Comparison of ENCODE assay signal across 2 cellular contexts in genomic region chr12:49339464-49339861, GRCh38.
A peak's percentile ranks its signal among the peaks of the same experiment; 100 is the strongest.
TF ChIP-seq lines count a peak whose summit lies in the region.

No MANE protein-coding gene starts in this region.

TF ChIP-seq in H1, 55 proteins besides CTCF, POLR2A, EP300 and RAD21:
- TF ChIP-seq KDM1A (IDR thresholded peaks at IDR 0.05; ENCODE audit: borderline replicate concordance, low read length) (no peak), POLR2AphosphoS5 (IDR thresholded peaks at IDR 0.05; ENCODE audit: low read depth, low read length) (no peak), CHD2 (IDR thresholded peaks at IDR 0.05; ENCODE audit: low read length) (no peak), BRCA1 (IDR thresholded peaks at IDR 0.05; ENCODE audit: low read depth, low read length) (no peak), CBX8 (IDR thresholded peaks at IDR 0.05; ENCODE audit: borderline replicate concordance, low read depth, low read length) (no peak), CEBPB (IDR thresholded peaks at IDR 0.05; ENCODE audit: low read depth, low read length) (no peak), EZH2 (IDR thresholded peaks at IDR 0.05; ENCODE audit: low read depth, low read length, severe bottlenecking) (peak; percentile 12), SAP30 (IDR thresholded peaks at IDR 0.05; ENCODE audit: insufficient read depth, insufficient replicate concordance, low read length) (no peak), RXRA (IDR thresholded peaks at IDR 0.05; ENCODE audit: insufficient read depth, low read depth, low read length) (no peak), RNF2 (IDR thresholded peaks at IDR 0.05; ENCODE audit: borderline replicate concordance, low read depth, low read length, missing control alignments, poor library complexity, severe bottlenecking) (peak; percentile 47), EGR1 (IDR thresholded peaks at IDR 0.05; ENCODE audit: borderline replicate concordance, low read depth, low read length) (no peak), SP1 (IDR thresholded peaks at IDR 0.05; ENCODE audit: low read depth, low read length) (no peak), SP2 (IDR thresholded peaks at IDR 0.05; ENCODE audit: low read length) (no peak), SIRT6 (IDR thresholded peaks at IDR 0.05; ENCODE audit: low read length) (no peak), SP4 (IDR thresholded peaks at IDR 0.05; ENCODE audit: low read length) (no peak), TBP (IDR thresholded peaks at IDR 0.05; ENCODE audit: low read depth, low read length) (0 out of 2 replicates have a peak, but pooled peaks have one; percentile 20), KDM5A (IDR thresholded peaks at IDR 0.05; ENCODE audit: low read length) (no peak), SUZ12 (IDR thresholded peaks at IDR 0.05; ENCODE audit: low read length) (peak; percentile 3; the same call in 1 of the 2 replicates), KDM4A (IDR thresholded peaks at IDR 0.05; ENCODE audit: low read depth, low read length, severe bottlenecking) (no peak), FOSL1 (IDR thresholded peaks at IDR 0.05; ENCODE audit: insufficient read depth, low read depth, low read length) (no peak)
- TF ChIP-seq, protein P1, sequence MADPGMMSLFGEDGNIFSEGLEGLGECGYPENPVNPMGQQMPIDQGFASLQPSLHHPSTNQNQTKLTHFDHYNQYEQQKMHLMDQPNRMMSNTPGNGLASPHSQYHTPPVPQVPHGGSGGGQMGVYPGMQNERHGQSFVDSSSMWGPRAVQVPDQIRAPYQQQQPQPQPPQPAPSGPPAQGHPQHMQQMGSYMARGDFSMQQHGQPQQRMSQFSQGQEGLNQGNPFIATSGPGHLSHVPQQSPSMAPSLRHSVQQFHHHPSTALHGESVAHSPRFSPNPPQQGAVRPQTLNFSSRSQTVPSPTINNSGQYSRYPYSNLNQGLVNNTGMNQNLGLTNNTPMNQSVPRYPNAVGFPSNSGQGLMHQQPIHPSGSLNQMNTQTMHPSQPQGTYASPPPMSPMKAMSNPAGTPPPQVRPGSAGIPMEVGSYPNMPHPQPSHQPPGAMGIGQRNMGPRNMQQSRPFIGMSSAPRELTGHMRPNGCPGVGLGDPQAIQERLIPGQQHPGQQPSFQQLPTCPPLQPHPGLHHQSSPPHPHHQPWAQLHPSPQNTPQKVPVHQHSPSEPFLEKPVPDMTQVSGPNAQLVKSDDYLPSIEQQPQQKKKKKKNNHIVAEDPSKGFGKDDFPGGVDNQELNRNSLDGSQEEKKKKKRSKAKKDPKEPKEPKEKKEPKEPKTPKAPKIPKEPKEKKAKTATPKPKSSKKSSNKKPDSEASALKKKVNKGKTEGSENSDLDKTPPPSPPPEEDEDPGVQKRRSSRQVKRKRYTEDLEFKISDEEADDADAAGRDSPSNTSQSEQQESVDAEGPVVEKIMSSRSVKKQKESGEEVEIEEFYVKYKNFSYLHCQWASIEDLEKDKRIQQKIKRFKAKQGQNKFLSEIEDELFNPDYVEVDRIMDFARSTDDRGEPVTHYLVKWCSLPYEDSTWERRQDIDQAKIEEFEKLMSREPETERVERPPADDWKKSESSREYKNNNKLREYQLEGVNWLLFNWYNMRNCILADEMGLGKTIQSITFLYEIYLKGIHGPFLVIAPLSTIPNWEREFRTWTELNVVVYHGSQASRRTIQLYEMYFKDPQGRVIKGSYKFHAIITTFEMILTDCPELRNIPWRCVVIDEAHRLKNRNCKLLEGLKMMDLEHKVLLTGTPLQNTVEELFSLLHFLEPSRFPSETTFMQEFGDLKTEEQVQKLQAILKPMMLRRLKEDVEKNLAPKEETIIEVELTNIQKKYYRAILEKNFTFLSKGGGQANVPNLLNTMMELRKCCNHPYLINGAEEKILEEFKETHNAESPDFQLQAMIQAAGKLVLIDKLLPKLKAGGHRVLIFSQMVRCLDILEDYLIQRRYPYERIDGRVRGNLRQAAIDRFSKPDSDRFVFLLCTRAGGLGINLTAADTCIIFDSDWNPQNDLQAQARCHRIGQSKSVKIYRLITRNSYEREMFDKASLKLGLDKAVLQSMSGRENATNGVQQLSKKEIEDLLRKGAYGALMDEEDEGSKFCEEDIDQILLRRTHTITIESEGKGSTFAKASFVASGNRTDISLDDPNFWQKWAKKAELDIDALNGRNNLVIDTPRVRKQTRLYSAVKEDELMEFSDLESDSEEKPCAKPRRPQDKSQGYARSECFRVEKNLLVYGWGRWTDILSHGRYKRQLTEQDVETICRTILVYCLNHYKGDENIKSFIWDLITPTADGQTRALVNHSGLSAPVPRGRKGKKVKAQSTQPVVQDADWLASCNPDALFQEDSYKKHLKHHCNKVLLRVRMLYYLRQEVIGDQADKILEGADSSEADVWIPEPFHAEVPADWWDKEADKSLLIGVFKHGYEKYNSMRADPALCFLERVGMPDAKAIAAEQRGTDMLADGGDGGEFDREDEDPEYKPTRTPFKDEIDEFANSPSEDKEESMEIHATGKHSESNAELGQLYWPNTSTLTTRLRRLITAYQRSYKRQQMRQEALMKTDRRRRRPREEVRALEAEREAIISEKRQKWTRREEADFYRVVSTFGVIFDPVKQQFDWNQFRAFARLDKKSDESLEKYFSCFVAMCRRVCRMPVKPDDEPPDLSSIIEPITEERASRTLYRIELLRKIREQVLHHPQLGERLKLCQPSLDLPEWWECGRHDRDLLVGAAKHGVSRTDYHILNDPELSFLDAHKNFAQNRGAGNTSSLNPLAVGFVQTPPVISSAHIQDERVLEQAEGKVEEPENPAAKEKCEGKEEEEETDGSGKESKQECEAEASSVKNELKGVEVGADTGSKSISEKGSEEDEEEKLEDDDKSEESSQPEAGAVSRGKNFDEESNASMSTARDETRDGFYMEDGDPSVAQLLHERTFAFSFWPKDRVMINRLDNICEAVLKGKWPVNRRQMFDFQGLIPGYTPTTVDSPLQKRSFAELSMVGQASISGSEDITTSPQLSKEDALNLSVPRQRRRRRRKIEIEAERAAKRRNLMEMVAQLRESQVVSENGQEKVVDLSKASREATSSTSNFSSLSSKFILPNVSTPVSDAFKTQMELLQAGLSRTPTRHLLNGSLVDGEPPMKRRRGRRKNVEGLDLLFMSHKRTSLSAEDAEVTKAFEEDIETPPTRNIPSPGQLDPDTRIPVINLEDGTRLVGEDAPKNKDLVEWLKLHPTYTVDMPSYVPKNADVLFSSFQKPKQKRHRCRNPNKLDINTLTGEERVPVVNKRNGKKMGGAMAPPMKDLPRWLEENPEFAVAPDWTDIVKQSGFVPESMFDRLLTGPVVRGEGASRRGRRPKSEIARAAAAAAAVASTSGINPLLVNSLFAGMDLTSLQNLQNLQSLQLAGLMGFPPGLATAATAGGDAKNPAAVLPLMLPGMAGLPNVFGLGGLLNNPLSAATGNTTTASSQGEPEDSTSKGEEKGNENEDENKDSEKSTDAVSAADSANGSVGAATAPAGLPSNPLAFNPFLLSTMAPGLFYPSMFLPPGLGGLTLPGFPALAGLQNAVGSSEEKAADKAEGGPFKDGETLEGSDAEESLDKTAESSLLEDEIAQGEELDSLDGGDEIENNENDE (IDR thresholded peaks at IDR 0.05; ENCODE audit: insufficient replicate concordance, low read length): no peak
- TF ChIP-seq, protein P2, sequence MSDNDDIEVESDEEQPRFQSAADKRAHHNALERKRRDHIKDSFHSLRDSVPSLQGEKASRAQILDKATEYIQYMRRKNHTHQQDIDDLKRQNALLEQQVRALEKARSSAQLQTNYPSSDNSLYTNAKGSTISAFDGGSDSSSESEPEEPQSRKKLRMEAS (IDR thresholded peaks at IDR 0.05): no peak

TF ChIP-seq in neural cell, 6 proteins besides CTCF, POLR2A, EP300 and RAD21:
- no peak for TF ChIP-seq MXI1 (conservative IDR thresholded peaks at IDR 0.05; ENCODE audit: poor library complexity, severe bottlenecking)
- TF ChIP-seq POLR2AphosphoS5 (IDR thresholded peaks at IDR 0.05): no peak
- no peak for TF ChIP-seq TAF1 (IDR thresholded peaks at IDR 0.05; ENCODE audit: low read depth)
- TF ChIP-seq SMC3 (conservative IDR thresholded peaks at IDR 0.05; ENCODE audit: poor library complexity): no peak
- TF ChIP-seq, protein P3, sequence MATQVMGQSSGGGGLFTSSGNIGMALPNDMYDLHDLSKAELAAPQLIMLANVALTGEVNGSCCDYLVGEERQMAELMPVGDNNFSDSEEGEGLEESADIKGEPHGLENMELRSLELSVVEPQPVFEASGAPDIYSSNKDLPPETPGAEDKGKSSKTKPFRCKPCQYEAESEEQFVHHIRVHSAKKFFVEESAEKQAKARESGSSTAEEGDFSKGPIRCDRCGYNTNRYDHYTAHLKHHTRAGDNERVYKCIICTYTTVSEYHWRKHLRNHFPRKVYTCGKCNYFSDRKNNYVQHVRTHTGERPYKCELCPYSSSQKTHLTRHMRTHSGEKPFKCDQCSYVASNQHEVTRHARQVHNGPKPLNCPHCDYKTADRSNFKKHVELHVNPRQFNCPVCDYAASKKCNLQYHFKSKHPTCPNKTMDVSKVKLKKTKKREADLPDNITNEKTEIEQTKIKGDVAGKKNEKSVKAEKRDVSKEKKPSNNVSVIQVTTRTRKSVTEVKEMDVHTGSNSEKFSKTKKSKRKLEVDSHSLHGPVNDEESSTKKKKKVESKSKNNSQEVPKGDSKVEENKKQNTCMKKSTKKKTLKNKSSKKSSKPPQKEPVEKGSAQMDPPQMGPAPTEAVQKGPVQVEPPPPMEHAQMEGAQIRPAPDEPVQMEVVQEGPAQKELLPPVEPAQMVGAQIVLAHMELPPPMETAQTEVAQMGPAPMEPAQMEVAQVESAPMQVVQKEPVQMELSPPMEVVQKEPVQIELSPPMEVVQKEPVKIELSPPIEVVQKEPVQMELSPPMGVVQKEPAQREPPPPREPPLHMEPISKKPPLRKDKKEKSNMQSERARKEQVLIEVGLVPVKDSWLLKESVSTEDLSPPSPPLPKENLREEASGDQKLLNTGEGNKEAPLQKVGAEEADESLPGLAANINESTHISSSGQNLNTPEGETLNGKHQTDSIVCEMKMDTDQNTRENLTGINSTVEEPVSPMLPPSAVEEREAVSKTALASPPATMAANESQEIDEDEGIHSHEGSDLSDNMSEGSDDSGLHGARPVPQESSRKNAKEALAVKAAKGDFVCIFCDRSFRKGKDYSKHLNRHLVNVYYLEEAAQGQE (IDR thresholded peaks at IDR 0.05; ENCODE audit: borderline replicate concordance): no peak
- TF ChIP-seq EZH2 (IDR thresholded peaks at IDR 0.05; ENCODE audit: borderline replicate concordance, insufficient read depth, low read length, poor library complexity, severe bottlenecking): no peak
